18 cellular contexts compared by ENCODE assay signal in the genomic region with DNA sequence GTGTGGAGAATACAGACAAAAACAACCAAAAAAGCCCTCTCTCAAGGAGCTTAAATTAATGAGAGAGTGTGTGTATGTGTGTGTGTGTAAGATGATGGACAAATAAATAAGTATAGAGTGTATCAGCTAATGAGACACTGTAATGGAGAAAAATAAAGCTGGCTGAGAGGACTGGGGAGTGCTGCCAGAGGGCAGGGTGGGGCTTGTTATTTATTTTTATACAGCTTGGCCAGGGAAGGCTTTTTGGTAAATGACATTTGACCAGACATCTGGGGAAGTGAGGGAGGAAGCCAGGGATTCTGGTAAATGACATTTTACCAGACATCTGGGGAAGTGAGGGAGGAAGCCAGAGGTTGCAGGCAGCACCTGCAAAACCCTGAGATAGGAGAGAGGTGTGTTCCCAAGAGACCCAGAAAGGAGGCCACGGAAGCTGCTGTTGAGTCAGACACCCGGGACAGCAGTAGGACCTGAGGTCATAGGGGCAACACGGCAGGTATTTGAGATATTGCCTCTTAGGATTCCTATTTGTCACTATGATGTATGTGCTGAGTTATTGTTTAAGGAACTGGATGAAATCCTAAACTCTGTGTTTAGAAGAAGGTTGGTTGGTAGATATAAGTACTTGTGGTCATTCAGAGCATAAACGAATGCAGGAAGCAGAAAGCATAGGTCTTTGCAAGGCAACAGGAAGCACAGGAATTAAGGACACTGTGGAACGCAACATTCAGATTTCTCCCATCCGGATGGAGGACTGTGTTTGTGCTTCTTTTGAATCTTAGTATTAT. TPM values are rescaled to one million over a fixed set of nuclear protein-coding genes. Genes with fewer than 3 reads are reported as not detected.
DNase-seq lines count a peak whose midpoint lies in the region; ATAC-seq lines count a peak whose summit lies in the region.
"Had no signal": no experiment of that assay in that cellular context is flagged by ENCODE, and none has a peak within 500 bp of the region (broad histone marks: within the 10 kb centered on the region; RNA-seq: fewer than 3 reads in every experiment).

No MANE protein-coding gene starts in this region.

- intact Hi-C loops in Right ventricle myocardium superior (cut with DNase I): no loop called here
- intact Hi-C loops in left cardiac atrium (cut with DNase I): no loop called here

- ATAC-seq in Right ventricle myocardium superior (ENCODE audit: poor library complexity) (peak; percentile 37), left cardiac atrium (no peak), HG03108 (IDR thresholded peaks at IDR 0.05; ENCODE audit: unreplicated experiment) (no peak), HG03520 (IDR thresholded peaks at IDR 0.05; ENCODE audit: unreplicated experiment) (no peak)
- ATAC-seq: Panc1 had no signal

- DNase-seq in Right ventricle myocardium superior: no peak
- DNase-seq in left cardiac atrium: no peak
- peak; percentile 75 for DNase-seq in NCI-H69 (lab: John Stamatoyannopoulos, UW)
- DNase-seq in cerebellar cortex (ENCODE audit: low spot score): peak; percentile 54
- peak; percentile 29 for DNase-seq in superior temporal gyrus (ENCODE audit: extremely low spot score)
- DNase-seq: DMS79, Kasumi-1, NCI-H1436 treated with DMSO at 0.1 percent for 48 hours, NCI-H1930, NCI-H2227 treated with DMSO at 0.1 percent for 48 hours, NCI-H510A, NCI-H748 treated with DMSO at 0.1 percent for 48 hours, T-helper 1 cell had no signal

RNA-seq across cellular contexts. Expression of gene SV2B, which starts 2.7 kb away (rescaled TPM):
- total RNA-seq in Right ventricle myocardium superior: 4.1 TPM
- total RNA-seq in left cardiac atrium: 1 to 10 TPM; 1.2 to 1.8 TPM
- total RNA-seq: B cell, SJSA1 had no signal

Comparison
In these comparisons a context has a peak if more than half of its experiments do, and no peak if none do; other contexts are left out.
1. DNase-seq: peak in NCI-H69 (single experiment), cerebellar cortex (single experiment) and superior temporal gyrus (single experiment); none in Right ventricle myocardium superior (single experiment) and left cardiac atrium (single experiment).